In the genomic region with DNA sequence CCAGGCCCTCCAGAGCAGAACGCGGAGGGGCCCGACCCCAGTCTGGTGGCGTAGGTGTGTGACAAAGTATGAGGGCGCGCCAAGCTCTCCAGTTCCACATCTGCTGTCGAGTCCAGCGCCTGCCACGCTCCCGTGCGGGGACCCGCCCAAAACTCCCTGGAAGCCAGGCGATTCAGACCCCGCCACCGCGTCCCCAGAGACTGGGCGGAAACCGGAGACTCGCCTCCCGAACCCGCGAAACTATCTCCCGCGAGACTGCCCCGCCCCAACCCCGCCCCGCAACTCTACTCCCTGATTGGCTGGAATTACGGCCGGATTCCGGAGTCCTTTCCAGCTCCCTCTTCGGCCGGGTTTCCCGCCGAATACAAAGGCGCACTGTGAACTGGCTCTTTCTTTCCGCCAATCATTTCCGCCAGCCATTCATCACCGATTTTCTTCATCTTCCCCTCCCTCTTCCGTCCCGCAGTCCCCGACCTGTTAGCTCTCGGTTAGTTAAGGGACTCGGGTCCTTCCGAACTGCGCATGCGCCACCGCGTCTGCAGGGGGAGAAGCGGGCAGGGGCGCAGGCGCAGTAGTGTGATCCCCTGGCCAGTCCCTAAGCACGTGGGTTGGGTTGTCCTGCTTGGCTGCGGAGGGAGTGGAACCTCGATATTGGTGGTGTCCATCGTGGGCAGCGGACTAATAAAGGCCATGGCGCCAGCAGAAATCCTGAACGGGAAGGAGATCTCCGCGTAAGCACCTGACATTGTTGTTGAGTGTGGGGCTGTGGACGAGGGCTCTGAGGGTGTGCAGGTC, we compare ENCODE assay signal across 1 cellular context.
TF ChIP-seq lines count a peak whose summit lies in the region.

A gene (plus strand): TSS at position 616 of the 795 bp plus-strand sequence. CDS start 75 bp downstream, at position 691.

TF ChIP-seq in HepG2, 621 proteins besides CTCF, POLR2A, EP300 and RAD21 (continued from another document and continues in another):
- TF ChIP-seq, protein P1, sequence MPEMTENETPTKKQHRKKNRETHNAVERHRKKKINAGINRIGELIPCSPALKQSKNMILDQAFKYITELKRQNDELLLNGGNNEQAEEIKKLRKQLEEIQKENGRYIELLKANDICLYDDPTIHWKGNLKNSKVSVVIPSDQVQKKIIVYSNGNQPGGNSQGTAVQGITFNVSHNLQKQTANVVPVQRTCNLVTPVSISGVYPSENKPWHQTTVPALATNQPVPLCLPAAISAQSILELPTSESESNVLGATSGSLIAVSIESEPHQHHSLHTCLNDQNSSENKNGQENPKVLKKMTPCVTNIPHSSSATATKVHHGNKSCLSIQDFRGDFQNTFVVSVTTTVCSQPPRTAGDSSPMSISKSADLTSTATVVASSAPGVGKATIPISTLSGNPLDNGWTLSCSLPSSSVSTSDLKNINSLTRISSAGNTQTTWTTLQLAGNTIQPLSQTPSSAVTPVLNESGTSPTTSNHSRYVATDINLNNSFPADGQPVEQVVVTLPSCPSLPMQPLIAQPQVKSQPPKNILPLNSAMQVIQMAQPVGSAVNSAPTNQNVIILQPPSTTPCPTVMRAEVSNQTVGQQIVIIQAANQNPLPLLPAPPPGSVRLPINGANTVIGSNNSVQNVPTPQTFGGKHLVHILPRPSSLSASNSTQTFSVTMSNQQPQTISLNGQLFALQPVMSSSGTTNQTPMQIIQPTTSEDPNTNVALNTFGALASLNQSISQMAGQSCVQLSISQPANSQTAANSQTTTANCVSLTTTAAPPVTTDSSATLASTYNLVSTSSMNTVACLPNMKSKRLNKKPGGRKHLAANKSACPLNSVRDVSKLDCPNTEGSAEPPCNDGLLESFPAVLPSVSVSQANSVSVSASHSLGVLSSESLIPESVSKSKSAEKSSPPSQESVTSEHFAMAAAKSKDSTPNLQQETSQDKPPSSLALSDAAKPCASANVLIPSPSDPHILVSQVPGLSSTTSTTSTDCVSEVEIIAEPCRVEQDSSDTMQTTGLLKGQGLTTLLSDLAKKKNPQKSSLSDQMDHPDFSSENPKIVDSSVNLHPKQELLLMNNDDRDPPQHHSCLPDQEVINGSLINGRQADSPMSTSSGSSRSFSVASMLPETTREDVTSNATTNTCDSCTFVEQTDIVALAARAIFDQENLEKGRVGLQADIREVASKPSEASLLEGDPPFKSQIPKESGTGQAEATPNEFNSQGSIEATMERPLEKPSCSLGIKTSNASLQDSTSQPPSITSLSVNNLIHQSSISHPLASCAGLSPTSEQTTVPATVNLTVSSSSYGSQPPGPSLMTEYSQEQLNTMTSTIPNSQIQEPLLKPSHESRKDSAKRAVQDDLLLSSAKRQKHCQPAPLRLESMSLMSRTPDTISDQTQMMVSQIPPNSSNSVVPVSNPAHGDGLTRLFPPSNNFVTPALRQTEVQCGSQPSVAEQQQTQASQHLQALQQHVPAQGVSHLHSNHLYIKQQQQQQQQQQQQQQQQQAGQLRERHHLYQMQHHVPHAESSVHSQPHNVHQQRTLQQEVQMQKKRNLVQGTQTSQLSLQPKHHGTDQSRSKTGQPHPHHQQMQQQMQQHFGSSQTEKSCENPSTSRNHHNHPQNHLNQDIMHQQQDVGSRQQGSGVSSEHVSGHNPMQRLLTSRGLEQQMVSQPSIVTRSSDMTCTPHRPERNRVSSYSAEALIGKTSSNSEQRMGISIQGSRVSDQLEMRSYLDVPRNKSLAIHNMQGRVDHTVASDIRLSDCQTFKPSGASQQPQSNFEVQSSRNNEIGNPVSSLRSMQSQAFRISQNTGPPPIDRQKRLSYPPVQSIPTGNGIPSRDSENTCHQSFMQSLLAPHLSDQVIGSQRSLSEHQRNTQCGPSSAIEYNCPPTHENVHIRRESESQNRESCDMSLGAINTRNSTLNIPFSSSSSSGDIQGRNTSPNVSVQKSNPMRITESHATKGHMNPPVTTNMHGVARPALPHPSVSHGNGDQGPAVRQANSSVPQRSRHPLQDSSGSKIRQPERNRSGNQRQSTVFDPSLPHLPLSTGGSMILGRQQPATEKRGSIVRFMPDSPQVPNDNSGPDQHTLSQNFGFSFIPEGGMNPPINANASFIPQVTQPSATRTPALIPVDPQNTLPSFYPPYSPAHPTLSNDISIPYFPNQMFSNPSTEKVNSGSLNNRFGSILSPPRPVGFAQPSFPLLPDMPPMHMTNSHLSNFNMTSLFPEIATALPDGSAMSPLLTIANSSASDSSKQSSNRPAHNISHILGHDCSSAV (CRISPR knock-in tag; IDR thresholded peaks at IDR 0.05; ENCODE audit: borderline replicate concordance), result peak; percentile 11; the same call in 1 of the 2 replicates
- TF ChIP-seq, protein P2, sequence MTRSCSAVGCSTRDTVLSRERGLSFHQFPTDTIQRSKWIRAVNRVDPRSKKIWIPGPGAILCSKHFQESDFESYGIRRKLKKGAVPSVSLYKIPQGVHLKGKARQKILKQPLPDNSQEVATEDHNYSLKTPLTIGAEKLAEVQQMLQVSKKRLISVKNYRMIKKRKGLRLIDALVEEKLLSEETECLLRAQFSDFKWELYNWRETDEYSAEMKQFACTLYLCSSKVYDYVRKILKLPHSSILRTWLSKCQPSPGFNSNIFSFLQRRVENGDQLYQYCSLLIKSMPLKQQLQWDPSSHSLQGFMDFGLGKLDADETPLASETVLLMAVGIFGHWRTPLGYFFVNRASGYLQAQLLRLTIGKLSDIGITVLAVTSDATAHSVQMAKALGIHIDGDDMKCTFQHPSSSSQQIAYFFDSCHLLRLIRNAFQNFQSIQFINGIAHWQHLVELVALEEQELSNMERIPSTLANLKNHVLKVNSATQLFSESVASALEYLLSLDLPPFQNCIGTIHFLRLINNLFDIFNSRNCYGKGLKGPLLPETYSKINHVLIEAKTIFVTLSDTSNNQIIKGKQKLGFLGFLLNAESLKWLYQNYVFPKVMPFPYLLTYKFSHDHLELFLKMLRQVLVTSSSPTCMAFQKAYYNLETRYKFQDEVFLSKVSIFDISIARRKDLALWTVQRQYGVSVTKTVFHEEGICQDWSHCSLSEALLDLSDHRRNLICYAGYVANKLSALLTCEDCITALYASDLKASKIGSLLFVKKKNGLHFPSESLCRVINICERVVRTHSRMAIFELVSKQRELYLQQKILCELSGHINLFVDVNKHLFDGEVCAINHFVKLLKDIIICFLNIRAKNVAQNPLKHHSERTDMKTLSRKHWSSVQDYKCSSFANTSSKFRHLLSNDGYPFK (CRISPR knock-in tag; IDR thresholded peaks at IDR 0.05; ENCODE audit: borderline replicate concordance), result peak; percentile 72
- TF ChIP-seq HOXA7 (CRISPR knock-in tag; IDR thresholded peaks at IDR 0.05) (0 out of 2 replicates have a peak, but pooled peaks have one; percentile 78), ZFP62 (CRISPR knock-in tag; IDR thresholded peaks at IDR 0.05) (no peak), PAWR (CRISPR knock-in tag; IDR thresholded peaks at IDR 0.05; ENCODE audit: borderline replicate concordance) (peak; percentile 13; the same call in 1 of the 2 replicates), CCDC6 (CRISPR knock-in tag; IDR thresholded peaks at IDR 0.05) (peak; percentile 80), KLF9 (CRISPR knock-in tag; IDR thresholded peaks at IDR 0.05; ENCODE audit: low read depth) (0 out of 2 replicates have a peak, but pooled peaks have one; percentile 72), MYNN (CRISPR knock-in tag; IDR thresholded peaks at IDR 0.05; ENCODE audit: low read depth) (peak; percentile 75; the same call in 1 of the 2 replicates), YEATS2 (CRISPR knock-in tag; IDR thresholded peaks at IDR 0.05; ENCODE audit: borderline replicate concordance) (peak; percentile 80), PHF20 (CRISPR knock-in tag; IDR thresholded peaks at IDR 0.05) (peak; percentile 78), ZNF569 (CRISPR knock-in tag; IDR thresholded peaks at IDR 0.05; ENCODE audit: borderline replicate concordance) (no peak; the same call in 1 of the 2 replicates), ZNF224 (CRISPR knock-in tag; IDR thresholded peaks at IDR 0.05) (peak; percentile 95; the same call in 1 of the 2 replicates), ZSCAN30 (CRISPR knock-in tag; IDR thresholded peaks at IDR 0.05) (no peak), ZNF790 (CRISPR knock-in tag; IDR thresholded peaks at IDR 0.05; ENCODE audit: borderline replicate concordance) (0 out of 2 replicates have a peak, but pooled peaks have one; percentile 29), NPAS2 (CRISPR knock-in tag; IDR thresholded peaks at IDR 0.05; ENCODE audit: borderline replicate concordance) (no peak), TAF15 (IDR thresholded peaks at IDR 0.05; ENCODE audit: low read depth, low read length, poor library complexity, severe bottlenecking) (no peak)
- TF ChIP-seq, protein P3, sequence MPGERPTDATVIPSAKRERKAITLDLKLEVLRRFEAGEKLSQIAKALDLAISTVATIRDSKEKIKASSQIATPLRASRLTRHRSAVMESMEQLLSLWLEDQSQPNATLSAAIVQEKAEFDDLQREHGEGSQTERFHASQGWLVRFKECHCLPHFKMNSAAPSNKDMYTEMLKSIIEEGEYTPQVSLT (CRISPR knock-in tag; IDR thresholded peaks at IDR 0.05; ENCODE audit: borderline replicate concordance, low read depth), result peak; percentile 62; the same call in 1 of the 2 replicates
- TF ChIP-seq, protein P4, sequence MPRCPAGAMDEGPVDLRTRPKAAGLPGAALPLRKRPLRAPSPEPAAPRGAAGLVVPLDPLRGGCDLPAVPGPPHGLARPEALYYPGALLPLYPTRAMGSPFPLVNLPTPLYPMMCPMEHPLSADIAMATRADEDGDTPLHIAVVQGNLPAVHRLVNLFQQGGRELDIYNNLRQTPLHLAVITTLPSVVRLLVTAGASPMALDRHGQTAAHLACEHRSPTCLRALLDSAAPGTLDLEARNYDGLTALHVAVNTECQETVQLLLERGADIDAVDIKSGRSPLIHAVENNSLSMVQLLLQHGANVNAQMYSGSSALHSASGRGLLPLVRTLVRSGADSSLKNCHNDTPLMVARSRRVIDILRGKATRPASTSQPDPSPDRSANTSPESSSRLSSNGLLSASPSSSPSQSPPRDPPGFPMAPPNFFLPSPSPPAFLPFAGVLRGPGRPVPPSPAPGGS (CRISPR knock-in tag; IDR thresholded peaks at IDR 0.05), result peak; percentile 86
- TF ChIP-seq, protein P5, sequence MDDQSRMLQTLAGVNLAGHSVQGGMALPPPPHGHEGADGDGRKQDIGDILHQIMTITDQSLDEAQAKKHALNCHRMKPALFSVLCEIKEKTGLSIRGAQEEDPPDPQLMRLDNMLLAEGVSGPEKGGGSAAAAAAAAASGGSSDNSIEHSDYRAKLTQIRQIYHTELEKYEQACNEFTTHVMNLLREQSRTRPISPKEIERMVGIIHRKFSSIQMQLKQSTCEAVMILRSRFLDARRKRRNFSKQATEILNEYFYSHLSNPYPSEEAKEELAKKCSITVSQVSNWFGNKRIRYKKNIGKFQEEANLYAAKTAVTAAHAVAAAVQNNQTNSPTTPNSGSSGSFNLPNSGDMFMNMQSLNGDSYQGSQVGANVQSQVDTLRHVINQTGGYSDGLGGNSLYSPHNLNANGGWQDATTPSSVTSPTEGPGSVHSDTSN (CRISPR knock-in tag; IDR thresholded peaks at IDR 0.05; ENCODE audit: borderline replicate concordance), result peak; percentile 84
- TF ChIP-seq, protein P6, sequence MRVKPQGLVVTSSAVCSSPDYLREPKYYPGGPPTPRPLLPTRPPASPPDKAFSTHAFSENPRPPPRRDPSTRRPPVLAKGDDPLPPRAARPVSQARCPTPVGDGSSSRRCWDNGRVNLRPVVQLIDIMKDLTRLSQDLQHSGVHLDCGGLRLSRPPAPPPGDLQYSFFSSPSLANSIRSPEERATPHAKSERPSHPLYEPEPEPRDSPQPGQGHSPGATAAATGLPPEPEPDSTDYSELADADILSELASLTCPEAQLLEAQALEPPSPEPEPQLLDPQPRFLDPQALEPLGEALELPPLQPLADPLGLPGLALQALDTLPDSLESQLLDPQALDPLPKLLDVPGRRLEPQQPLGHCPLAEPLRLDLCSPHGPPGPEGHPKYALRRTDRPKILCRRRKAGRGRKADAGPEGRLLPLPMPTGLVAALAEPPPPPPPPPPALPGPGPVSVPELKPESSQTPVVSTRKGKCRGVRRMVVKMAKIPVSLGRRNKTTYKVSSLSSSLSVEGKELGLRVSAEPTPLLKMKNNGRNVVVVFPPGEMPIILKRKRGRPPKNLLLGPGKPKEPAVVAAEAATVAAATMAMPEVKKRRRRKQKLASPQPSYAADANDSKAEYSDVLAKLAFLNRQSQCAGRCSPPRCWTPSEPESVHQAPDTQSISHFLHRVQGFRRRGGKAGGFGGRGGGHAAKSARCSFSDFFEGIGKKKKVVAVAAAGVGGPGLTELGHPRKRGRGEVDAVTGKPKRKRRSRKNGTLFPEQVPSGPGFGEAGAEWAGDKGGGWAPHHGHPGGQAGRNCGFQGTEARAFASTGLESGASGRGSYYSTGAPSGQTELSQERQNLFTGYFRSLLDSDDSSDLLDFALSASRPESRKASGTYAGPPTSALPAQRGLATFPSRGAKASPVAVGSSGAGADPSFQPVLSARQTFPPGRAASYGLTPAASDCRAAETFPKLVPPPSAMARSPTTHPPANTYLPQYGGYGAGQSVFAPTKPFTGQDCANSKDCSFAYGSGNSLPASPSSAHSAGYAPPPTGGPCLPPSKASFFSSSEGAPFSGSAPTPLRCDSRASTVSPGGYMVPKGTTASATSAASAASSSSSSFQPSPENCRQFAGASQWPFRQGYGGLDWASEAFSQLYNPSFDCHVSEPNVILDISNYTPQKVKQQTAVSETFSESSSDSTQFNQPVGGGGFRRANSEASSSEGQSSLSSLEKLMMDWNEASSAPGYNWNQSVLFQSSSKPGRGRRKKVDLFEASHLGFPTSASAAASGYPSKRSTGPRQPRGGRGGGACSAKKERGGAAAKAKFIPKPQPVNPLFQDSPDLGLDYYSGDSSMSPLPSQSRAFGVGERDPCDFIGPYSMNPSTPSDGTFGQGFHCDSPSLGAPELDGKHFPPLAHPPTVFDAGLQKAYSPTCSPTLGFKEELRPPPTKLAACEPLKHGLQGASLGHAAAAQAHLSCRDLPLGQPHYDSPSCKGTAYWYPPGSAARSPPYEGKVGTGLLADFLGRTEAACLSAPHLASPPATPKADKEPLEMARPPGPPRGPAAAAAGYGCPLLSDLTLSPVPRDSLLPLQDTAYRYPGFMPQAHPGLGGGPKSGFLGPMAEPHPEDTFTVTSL (CRISPR knock-in tag; IDR thresholded peaks at IDR 0.05; ENCODE audit: borderline replicate concordance), result 0 out of 2 replicates have a peak, but pooled peaks have one; percentile 5
- TF ChIP-seq, protein P7, sequence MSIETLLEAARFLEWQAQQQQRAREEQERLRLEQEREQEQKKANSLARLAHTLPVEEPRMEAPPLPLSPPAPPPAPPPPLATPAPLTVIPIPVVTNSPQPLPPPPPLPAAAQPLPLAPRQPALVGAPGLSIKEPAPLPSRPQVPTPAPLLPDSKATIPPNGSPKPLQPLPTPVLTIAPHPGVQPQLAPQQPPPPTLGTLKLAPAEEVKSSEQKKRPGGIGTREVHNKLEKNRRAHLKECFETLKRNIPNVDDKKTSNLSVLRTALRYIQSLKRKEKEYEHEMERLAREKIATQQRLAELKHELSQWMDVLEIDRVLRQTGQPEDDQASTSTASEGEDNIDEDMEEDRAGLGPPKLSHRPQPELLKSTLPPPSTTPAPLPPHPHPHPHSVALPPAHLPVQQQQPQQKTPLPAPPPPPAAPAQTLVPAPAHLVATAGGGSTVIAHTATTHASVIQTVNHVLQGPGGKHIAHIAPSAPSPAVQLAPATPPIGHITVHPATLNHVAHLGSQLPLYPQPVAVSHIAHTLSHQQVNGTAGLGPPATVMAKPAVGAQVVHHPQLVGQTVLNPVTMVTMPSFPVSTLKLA (IDR thresholded peaks at IDR 0.05), result peak; percentile 85
- TF ChIP-seq, protein P8, sequence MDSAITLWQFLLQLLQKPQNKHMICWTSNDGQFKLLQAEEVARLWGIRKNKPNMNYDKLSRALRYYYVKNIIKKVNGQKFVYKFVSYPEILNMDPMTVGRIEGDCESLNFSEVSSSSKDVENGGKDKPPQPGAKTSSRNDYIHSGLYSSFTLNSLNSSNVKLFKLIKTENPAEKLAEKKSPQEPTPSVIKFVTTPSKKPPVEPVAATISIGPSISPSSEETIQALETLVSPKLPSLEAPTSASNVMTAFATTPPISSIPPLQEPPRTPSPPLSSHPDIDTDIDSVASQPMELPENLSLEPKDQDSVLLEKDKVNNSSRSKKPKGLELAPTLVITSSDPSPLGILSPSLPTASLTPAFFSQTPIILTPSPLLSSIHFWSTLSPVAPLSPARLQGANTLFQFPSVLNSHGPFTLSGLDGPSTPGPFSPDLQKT (CRISPR knock-in tag; IDR thresholded peaks at IDR 0.05; ENCODE audit: borderline replicate concordance), result no peak
